1 cellular context compared by ENCODE assay signal in genomic region chr4:40628407-40628806, GRCh38.
TF ChIP-seq lines count a peak whose summit lies in the region.

No MANE protein-coding gene starts in this region.

TF ChIP-seq in GM12878, 131 proteins besides CTCF, POLR2A, EP300 and RAD21:
- TF ChIP-seq NFIC (IDR thresholded peaks at IDR 0.05; ENCODE audit: low read depth, low read length), result peak; percentile 6; the same call in 1 of the 2 replicates
TF ChIP-seq in GM12878: peak in this region for 1; not testable (repeated sequence) for 130.
